Comparison of ENCODE assay signal across 18 cellular contexts in the genomic region with DNA sequence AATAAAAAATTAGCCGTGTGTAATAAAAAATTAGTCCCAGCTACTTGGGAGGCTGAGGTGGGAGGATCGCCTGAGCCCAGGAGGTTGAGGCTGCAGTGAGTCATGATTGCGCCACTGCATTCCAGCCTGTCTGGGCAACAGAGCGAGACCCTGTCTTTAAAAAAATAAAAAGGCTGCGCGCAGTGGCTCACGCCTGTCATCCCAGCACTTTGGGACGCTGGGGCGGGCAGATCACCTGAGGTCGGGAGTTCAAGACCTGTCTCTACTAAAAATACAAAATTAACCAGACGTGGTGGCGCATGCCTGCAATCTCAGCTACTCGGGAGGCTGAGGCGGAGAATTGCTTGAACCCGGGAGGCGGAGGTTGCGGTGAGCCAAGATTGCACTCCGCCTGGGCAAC. TPM values are rescaled to one million over a fixed set of nuclear protein-coding genes. Genes with fewer than 3 reads are reported as not detected.
"Had no signal": no experiment of that assay in that cellular context is flagged by ENCODE, and none has a peak within 500 bp of the region (broad histone marks: within the 10 kb centered on the region; RNA-seq: fewer than 3 reads in every experiment).

No MANE protein-coding gene starts in this region.

RNA-seq across cellular contexts. Expression of gene MEIOSIN, which starts 4.6 kb away (rescaled TPM):
- total RNA-seq: activated naive CD4-positive, alpha-beta T cell treated with anti-CD3 and anti-CD28 coated beads for 36 hours; body of pancreas; cardiac septum; dermis blood vessel endothelial cell; endothelial cell of umbilical vein; esophagus mucosa; frontal cortex; hepatocyte; kidney epithelial cell; left lung; lung; natural killer cell; skeletal muscle tissue; T-cell; temporal lobe; transverse colon; uterus had no signal
- polyA plus RNA-seq: endothelial cell of umbilical vein, hepatocyte, immature natural killer cell, lung had no signal
